In the genomic region with DNA sequence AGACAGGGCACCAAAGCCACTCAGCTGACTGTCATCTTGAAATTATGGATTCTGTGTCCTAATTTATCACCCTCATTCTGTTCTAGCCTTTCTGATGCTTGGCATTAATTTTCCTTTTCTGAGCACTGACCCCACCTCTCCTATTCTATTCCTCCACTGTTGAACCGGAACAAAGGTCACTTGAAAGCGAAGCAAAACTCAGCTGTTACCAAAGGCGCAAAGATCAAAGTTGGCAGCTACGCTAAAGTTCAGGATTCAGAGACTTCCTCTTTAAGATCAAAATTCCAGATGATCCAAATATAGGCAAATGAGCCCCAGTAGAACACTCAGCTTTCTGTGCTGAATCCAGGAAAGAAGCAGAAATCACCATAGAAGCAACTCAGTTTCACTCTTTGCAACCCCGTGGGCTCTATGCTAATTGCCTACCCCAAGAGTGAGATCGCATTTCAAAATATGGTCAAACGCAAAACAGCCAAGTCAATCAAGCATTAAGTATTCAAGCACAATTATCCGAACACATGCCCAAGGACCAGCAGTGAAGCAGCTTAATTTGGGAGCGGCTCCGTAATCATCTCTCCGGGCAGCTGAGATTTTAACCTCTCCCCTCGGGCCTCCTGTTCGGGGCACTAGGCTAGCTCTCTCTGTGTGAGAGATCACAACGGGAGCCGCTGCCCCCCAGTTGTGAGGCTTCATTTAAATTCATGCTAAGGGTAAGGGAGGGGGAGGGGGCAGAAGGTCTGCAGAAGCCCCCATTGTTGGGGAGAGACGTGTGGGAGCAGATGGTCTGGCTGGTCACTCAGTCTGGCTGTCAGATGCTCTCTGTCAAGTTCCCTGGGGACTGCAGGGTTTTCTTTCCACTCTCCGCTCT, we compare ENCODE assay signal across 13 cellular contexts.
DNase-seq lines count a peak whose midpoint lies in the region; ATAC-seq and TF ChIP-seq lines count a peak whose summit lies in the region.
"Had no signal": no experiment of that assay in that cellular context is flagged by ENCODE, and none has a peak within 500 bp of the region (broad histone marks: within the 10 kb centered on the region; RNA-seq: fewer than 3 reads in every experiment).

No MANE protein-coding gene starts in this region.

- CTCF ChIA-PET in OCI-LY7 (lab: Charles Lee; ENCODE audit: unreplicated experiment), result no interaction called here

- POLR2A ChIA-PET in OCI-LY7 (lab: Charles Lee), result no interaction called here

- no peak for TF ChIP-seq EP300 in tibial nerve (IDR thresholded peaks at IDR 0.05)

- 28% methylated on average over 17 of the region's 17 CpGs for WGBS in mesenchymal stem cell
- WGBS in tibial nerve, 2 donors, result 4 to 5% methylated on average over 17 of the region's 17 CpGs

- H3K14ac ChIP-seq in mesenchymal stem cell (ENCODE audit: low read length in 2 of 2), result no peak overlapping the region

- H3K4me1 ChIP-seq in duodenal mucosa (ENCODE audit: control insufficient read depth in 1 of 2, insufficient read depth in 2 of 2, low read length in 2 of 2), result peaks cover 0 to 3% of the 10 kb centered on the region in 2 donors
- H3K4me1 ChIP-seq in mesenchymal stem cell (ENCODE audit: control insufficient read depth, insufficient read depth, low read depth, low read length), result peaks cover 6% of the 10 kb centered on the region
- H3K4me1 ChIP-seq in tibial nerve, result peaks cover 0 to 20% (median 3%) of the 10 kb centered on the region in 4 donors
- no peaks in the 10 kb centered on the region for H3K4me1 ChIP-seq in OCI-LY7 (ENCODE audit: insufficient read depth, low read length, poor library complexity, severe bottlenecking)

- H3K9me2 ChIP-seq in OCI-LY7 (ENCODE audit: insufficient read depth, low read length), result no peaks in the 10 kb centered on the region

- DNase-seq in NCI-H2171 treated with DMSO at 0.1 percent for 48 hours (lab: John Stamatoyannopoulos, UW) (peak; percentile 14), NCI-H2171 (lab: John Stamatoyannopoulos, UW) (no peak), mesenchymal stem cell (no peak), tibial nerve (ENCODE audit: low spot score in 2 of 2) (no peak), OCI-LY7 (ENCODE audit: low spot score) (no peak)
- DNase-seq: activated CD4-positive, CD25-positive, alpha-beta regulatory T cell; activated effector memory CD4-positive, alpha-beta T cell treated with anti-CD3 and anti-CD28 coated beads, Interleukin-2, amount 50 U/mL, for 16 hours; HCEC 1CT; left colon had no signal

- H3K79me2 ChIP-seq in OCI-LY7 (ENCODE audit: insufficient read depth, low read depth, low read length), result no peaks in the 10 kb centered on the region

- H3K9ac ChIP-seq in duodenal mucosa (ENCODE audit: low read depth in 1 of 2, low read length in 2 of 2), result no peak overlapping the region
- peak overlapping the region; percentile 47 for H3K9ac ChIP-seq in mesenchymal stem cell (ENCODE audit: low read length)

- no peaks in the 10 kb centered on the region for H3K9me3 ChIP-seq in duodenal mucosa (ENCODE audit: control insufficient read depth in 1 of 2, low read length in 2 of 2)
- H3K9me3 ChIP-seq in mesenchymal stem cell (ENCODE audit: control insufficient read depth, low read length), result no peaks in the 10 kb centered on the region
- H3K9me3 ChIP-seq in tibial nerve, result no peaks in the 10 kb centered on the region
- no peaks in the 10 kb centered on the region for H3K9me3 ChIP-seq in OCI-LY7 (ENCODE audit: low read length)

- no peak overlapping the region for H2AK5ac ChIP-seq in mesenchymal stem cell (ENCODE audit: low read length, severe bottlenecking)

- H2BK120ac ChIP-seq in mesenchymal stem cell (ENCODE audit: low read depth, low read length), result no peak overlapping the region

- no peaks in the 10 kb centered on the region for H4K20me1 ChIP-seq in OCI-LY7 (ENCODE audit: insufficient read depth, low read length)

- H3K79me1 ChIP-seq in mesenchymal stem cell (replicated peaks; ENCODE audit: low read length, poor library complexity, severe bottlenecking), result no peaks in the 10 kb centered on the region

- ATAC-seq in HG02642 (IDR thresholded peaks at IDR 0.05; ENCODE audit: poor library complexity, unreplicated experiment), result no peak
- ATAC-seq in GM19351 (IDR thresholded peaks at IDR 0.05; ENCODE audit: unreplicated experiment), result no peak
- ATAC-seq: left colon, Panc1 had no signal

- TF ChIP-seq CTCF in tibial nerve (IDR thresholded peaks at IDR 0.05) (no peak), OCI-LY7 (conservative IDR thresholded peaks at IDR 0.05; ENCODE audit: low read length) (no peak)

- H4K91ac ChIP-seq in mesenchymal stem cell (ENCODE audit: low read length), result no peak overlapping the region

- no peak overlapping the region for H4K8ac ChIP-seq in mesenchymal stem cell (ENCODE audit: low read length)

- H2BK5ac ChIP-seq in mesenchymal stem cell (ENCODE audit: low read depth, low read length, poor library complexity, severe bottlenecking), result no peak overlapping the region

- intact Hi-C loops in OCI-LY7 (cut with micrococcal nuclease; ENCODE audit: unreplicated experiment), result no loop called here

- H3K4me3 ChIP-seq in duodenal mucosa (ENCODE audit: low read depth in 1 of 2, low read length in 2 of 2) (peak overlapping the region; percentile 13 to 25), mesenchymal stem cell (ENCODE audit: insufficient read depth in 1 of 2, low read depth in 1 of 2, low read length in 2 of 2) (peak overlapping the region in 1 of 2 experiments; percentile 66), tibial nerve (peak overlapping the region; percentile 9 to 43 (median 26)), OCI-LY7 (ENCODE audit: low read depth, low read length, poor library complexity, severe bottlenecking) (no peak overlapping the region)

- H3K4me2 ChIP-seq in mesenchymal stem cell (ENCODE audit: low read length, poor library complexity, severe bottlenecking) (peak overlapping the region; percentile 66), OCI-LY7 (ENCODE audit: low read length) (no peak overlapping the region)

- H3K27me3 ChIP-seq in duodenal mucosa (ENCODE audit: control insufficient read depth in 1 of 2, insufficient read depth in 2 of 2, low read length in 2 of 2) (no peaks in the 10 kb centered on the region), mesenchymal stem cell (ENCODE audit: control insufficient read depth in 1 of 2, insufficient read depth in 1 of 2, low read length in 2 of 2) (no peaks in the 10 kb centered on the region), tibial nerve (no peaks in the 10 kb centered on the region)

- H3K36me3 ChIP-seq in duodenal mucosa (ENCODE audit: control insufficient read depth in 1 of 2, insufficient read depth in 2 of 2, low read length in 2 of 2) (no peaks in the 10 kb centered on the region), mesenchymal stem cell (ENCODE audit: control insufficient read depth in 1 of 2, insufficient read depth in 2 of 2, low read depth in 1 of 2, low read length in 2 of 2) (no peaks in the 10 kb centered on the region), tibial nerve (no peaks in the 10 kb centered on the region), OCI-LY7 (ENCODE audit: insufficient read depth, low read length) (no peaks in the 10 kb centered on the region)

- no peak overlapping the region for H3K23ac ChIP-seq in mesenchymal stem cell (ENCODE audit: low read length in 2 of 2)

- no peak overlapping the region for H2BK12ac ChIP-seq in mesenchymal stem cell (ENCODE audit: low read length in 2 of 2)

- no peak overlapping the region for H2BK15ac ChIP-seq in mesenchymal stem cell (ENCODE audit: low read depth, poor library complexity, severe bottlenecking)

- no TSS peak for BruUV-seq in OCI-LY7 (replicated peaks; lab: Mats Ljungman, UMichigan)

- no peak overlapping the region for H2AFZ ChIP-seq in mesenchymal stem cell (ENCODE audit: low read depth, low read length)
- no peak overlapping the region for H2AFZ ChIP-seq in OCI-LY7 (ENCODE audit: low read length)

- no peak for TF ChIP-seq POLR2A in tibial nerve (IDR thresholded peaks at IDR 0.05)

- H3K27ac ChIP-seq in duodenal mucosa (ENCODE audit: low read depth, low read length) (no peak overlapping the region), mesenchymal stem cell (ENCODE audit: low read length, poor library complexity, severe bottlenecking) (no peak overlapping the region), tibial nerve (peak overlapping the region in 1 of 4 donors; percentile 42), OCI-LY7 (ENCODE audit: low read depth, low read length, poor library complexity, severe bottlenecking) (no peak overlapping the region)

- H3K18ac ChIP-seq in mesenchymal stem cell (ENCODE audit: low read depth in 1 of 2, low read length in 2 of 2), result no peak overlapping the region

- no peak overlapping the region for H3K4ac ChIP-seq in mesenchymal stem cell (ENCODE audit: low read depth in 1 of 2, low read length in 2 of 2)
